ENCODE assay signal across 24 cellular contexts in genomic region chr1:160642281-160642644, GRCh38. TPM values are rescaled to one million over a fixed set of nuclear protein-coding genes. Genes with fewer than 3 reads are reported as not detected.
DNase-seq lines count a peak whose midpoint lies in the region; ATAC-seq, FAIRE-seq and TF ChIP-seq lines count a peak whose summit lies in the region.
"Had no signal": no experiment of that assay in that cellular context is flagged by ENCODE, and none has a peak within 500 bp of the region (broad histone marks: within the 10 kb centered on the region; RNA-seq: fewer than 3 reads in every experiment).

No MANE protein-coding gene starts in this region.

- BruUV-seq in MCF 10A (replicated peaks; lab: Mats Ljungman, UMichigan): no TSS peak

- peak overlapping the region; percentile 87 for H3K4me3 Mint-ChIP-seq in natural killer cell treated with Interleukin-12 subunit alpha and Interleukin-12 subunit beta and Interleukin-15 and Interleukin-18, amount 100 ng/mL, for 72 hours
- H3K4me3 Mint-ChIP-seq in natural killer cell (no peak overlapping the region), IgD-negative memory B cell (peak overlapping the region in 3 of 4 donors; percentile 70 to 89 (median 88)), MCF 10A (ENCODE audit: unreplicated experiment) (no peak overlapping the region)
- H3K4me3 Mint-ChIP-seq in activated naive CD8-positive, alpha-beta T cell treated with anti-CD3 and anti-CD28 coated beads, Interleukin-2, amount 10 ng/mL, durations not matched to agents 7 days and 5 days: peak overlapping the region; percentile 96
- H3K4me3 Mint-ChIP-seq in stimulated activated naive CD8-positive, alpha-beta T cell treated with anti-CD3 and anti-CD28 coated beads, Interleukin-15, amount 100 ng/mL, for 72 hours: peak overlapping the region; percentile 91 to 93
- H3K4me3 Mint-ChIP-seq: nephron had no signal

- H3K27me3 Mint-ChIP-seq in natural killer cell treated with Interleukin-12 subunit alpha and Interleukin-12 subunit beta and Interleukin-15 and Interleukin-18, amount 100 ng/mL, for 72 hours: no peaks in the 10 kb centered on the region
- H3K27me3 Mint-ChIP-seq in natural killer cell (ENCODE audit: low read depth in 2 of 2) (peaks cover 9 to 24% of the 10 kb centered on the region in 2 donors), IgD-negative memory B cell (no peaks in the 10 kb centered on the region), MCF 10A (ENCODE audit: insufficient read depth, unreplicated experiment) (no peaks in the 10 kb centered on the region)
- no peaks in the 10 kb centered on the region for H3K27me3 Mint-ChIP-seq in activated naive CD8-positive, alpha-beta T cell treated with anti-CD3 and anti-CD28 coated beads, Interleukin-2, amount 10 ng/mL, durations not matched to agents 7 days and 5 days
- no peaks in the 10 kb centered on the region for H3K27me3 Mint-ChIP-seq in stimulated activated naive CD8-positive, alpha-beta T cell treated with anti-CD3 and anti-CD28 coated beads, Interleukin-15, amount 100 ng/mL, for 72 hours

- FAIRE-seq in urothelium cell line (lab: Jason Lieb, UNC): no peak
- FAIRE-seq: colon, D721Med, G401.6, keratinocyte had no signal

- POLR2A ChIA-PET in activated naive CD8-positive, alpha-beta T cell treated with anti-CD3 and anti-CD28 coated beads, Interleukin-2, amount 10 ng/mL, durations not matched to agents 7 days and 5 days (lab: Charles Lee): interaction anchor here (1.0 to 1.5 kb wide), 4 partner anchors 10 to 32 kb away, joined by 3 to 5 read pairs (median 4); no protein-coding TSS in a partner anchor
- POLR2A ChIA-PET in MCF 10A (lab: Yijun Ruan, JAX): no interaction called here

- intact Hi-C loops in natural killer cell (cut with micrococcal nuclease) (no loop called here), MCF 10A (cut with micrococcal nuclease) (no loop called here)

- peaks cover 21% of the 10 kb centered on the region for H3K36me3 Mint-ChIP-seq in natural killer cell treated with Interleukin-12 subunit alpha and Interleukin-12 subunit beta and Interleukin-15 and Interleukin-18, amount 100 ng/mL, for 72 hours
- H3K36me3 Mint-ChIP-seq in natural killer cell (no peaks in the 10 kb centered on the region), IgD-negative memory B cell (peaks cover 2% of the 10 kb centered on the region), MCF 10A (ENCODE audit: insufficient read depth, unreplicated experiment) (no peaks in the 10 kb centered on the region)
- H3K36me3 Mint-ChIP-seq in activated naive CD8-positive, alpha-beta T cell treated with anti-CD3 and anti-CD28 coated beads, Interleukin-2, amount 10 ng/mL, durations not matched to agents 7 days and 5 days: peaks cover 33% of the 10 kb centered on the region

- no peak for TF ChIP-seq CTCF in natural killer cell (IDR thresholded peaks at IDR 0.05)
- TF ChIP-seq CTCF in MCF 10A (IDR thresholded peaks at IDR 0.05; ENCODE audit: unreplicated experiment): no peak

- H3K4me1 Mint-ChIP-seq in natural killer cell treated with Interleukin-12 subunit alpha and Interleukin-12 subunit beta and Interleukin-15 and Interleukin-18, amount 100 ng/mL, for 72 hours (ENCODE audit: low read depth in 2 of 2): peaks cover 69 to 76% of the 10 kb centered on the region in 2 donors
- H3K4me1 Mint-ChIP-seq in natural killer cell (peaks cover 48 to 55% of the 10 kb centered on the region in 2 donors), IgD-negative memory B cell (peaks cover 76 to 83% (median 81%) of the 10 kb centered on the region in 3 donors), MCF 10A (ENCODE audit: insufficient read depth, unreplicated experiment) (no peaks in the 10 kb centered on the region)
- peaks cover 76% of the 10 kb centered on the region for H3K4me1 Mint-ChIP-seq in activated naive CD8-positive, alpha-beta T cell treated with anti-CD3 and anti-CD28 coated beads, Interleukin-2, amount 10 ng/mL, durations not matched to agents 7 days and 5 days
- peaks cover 79% of the 10 kb centered on the region for H3K4me1 Mint-ChIP-seq in stimulated activated naive CD8-positive, alpha-beta T cell treated with anti-CD3 and anti-CD28 coated beads, Interleukin-15, amount 100 ng/mL, for 72 hours

- peak overlapping the region; percentile 83 to 95 for H3K27ac Mint-ChIP-seq in natural killer cell treated with Interleukin-12 subunit alpha and Interleukin-12 subunit beta and Interleukin-15 and Interleukin-18, amount 100 ng/mL, for 72 hours
- no peak overlapping the region for H3K27ac Mint-ChIP-seq in natural killer cell
- peak overlapping the region; percentile 83 to 97 (median 94) for H3K27ac Mint-ChIP-seq in IgD-negative memory B cell
- H3K27ac Mint-ChIP-seq in activated naive CD8-positive, alpha-beta T cell treated with anti-CD3 and anti-CD28 coated beads, Interleukin-2, amount 10 ng/mL, durations not matched to agents 7 days and 5 days: peak overlapping the region; percentile 91
- H3K27ac Mint-ChIP-seq in stimulated activated naive CD8-positive, alpha-beta T cell treated with anti-CD3 and anti-CD28 coated beads, Interleukin-15, amount 100 ng/mL, for 72 hours: peak overlapping the region; percentile 0 to 97
- H3K27ac Mint-ChIP-seq in MCF 10A (ENCODE audit: low read depth, unreplicated experiment): no peak overlapping the region
- H3K27ac Mint-ChIP-seq: nephron had no signal

- no peak for ATAC-seq in natural killer cell treated with Interleukin-12 subunit alpha and Interleukin-12 subunit beta and Interleukin-15 and Interleukin-18, amount 100 ng/mL, for 72 hours
- no peak for ATAC-seq in natural killer cell
- no peak for ATAC-seq in activated naive CD8-positive, alpha-beta T cell treated with anti-CD3 and anti-CD28 coated beads, Interleukin-2, amount 10 ng/mL, durations not matched to agents 7 days and 5 days (ENCODE audit: low read depth)
- no peak for ATAC-seq in stimulated activated naive CD8-positive, alpha-beta T cell treated with anti-CD3 and anti-CD28 coated beads, Interleukin-15, amount 100 ng/mL, for 72 hours
- no peak for ATAC-seq in GM21737 (IDR thresholded peaks at IDR 0.05; ENCODE audit: unreplicated experiment)

- DNase-seq in natural killer cell treated with Interleukin-12 subunit alpha and Interleukin-12 subunit beta and Interleukin-15 and Interleukin-18, amount 100 ng/mL, for 72 hours (ENCODE audit: low spot score): no peak
- DNase-seq in natural killer cell (no peak), urothelium cell line (ENCODE audit: low spot score) (no peak), MCF 10A (ENCODE audit: unreplicated experiment) (no peak)
- no peak for DNase-seq in activated naive CD8-positive, alpha-beta T cell treated with anti-CD3 and anti-CD28 coated beads, Interleukin-2, amount 10 ng/mL, durations not matched to agents 7 days and 5 days
- no peak for DNase-seq in stimulated activated naive CD8-positive, alpha-beta T cell treated with anti-CD3 and anti-CD28 coated beads, Interleukin-15, amount 100 ng/mL, for 72 hours
- DNase-seq: hippocampal formation; NCI-H1105 treated with DMSO at 0.1 percent for 48 hours; NCI-H69; OCI-M1; SIG-M5; stimulated activated CD4-positive, alpha-beta T cell treated with anti-CD3 and anti-CD28 coated beads, Interleukin-4, amount 100 ng/mL, for 1 hour; T1000 had no signal

- CTCF ChIA-PET in MCF 10A (lab: Yijun Ruan, JAX): interaction anchor here (0.7 kb wide), 1 partner anchor 34 kb away, joined by 4 read pairs; no protein-coding TSS in a partner anchor

- peaks cover 5% of the 10 kb centered on the region for H3K9me3 Mint-ChIP-seq in natural killer cell treated with Interleukin-12 subunit alpha and Interleukin-12 subunit beta and Interleukin-15 and Interleukin-18, amount 100 ng/mL, for 72 hours
- H3K9me3 Mint-ChIP-seq in natural killer cell (no peaks in the 10 kb centered on the region), IgD-negative memory B cell (no peaks in the 10 kb centered on the region), MCF 10A (ENCODE audit: unreplicated experiment) (no peaks in the 10 kb centered on the region)
- H3K9me3 Mint-ChIP-seq in activated naive CD8-positive, alpha-beta T cell treated with anti-CD3 and anti-CD28 coated beads, Interleukin-2, amount 10 ng/mL, durations not matched to agents 7 days and 5 days: no peaks in the 10 kb centered on the region
- H3K9me3 Mint-ChIP-seq in stimulated activated naive CD8-positive, alpha-beta T cell treated with anti-CD3 and anti-CD28 coated beads, Interleukin-15, amount 100 ng/mL, for 72 hours: no peaks in the 10 kb centered on the region
- H3K9me3 Mint-ChIP-seq: nephron had no signal

RNA-seq across cellular contexts. Expression of gene SLAMF1, which starts 4.6 kb away (rescaled TPM):
- 10 to 100 TPM; 52.1 to 86.2 TPM for total RNA-seq in natural killer cell treated with Interleukin-12 subunit alpha and Interleukin-12 subunit beta and Interleukin-15 and Interleukin-18, amount 100 ng/mL, for 72 hours
- total RNA-seq in natural killer cell: 1 to 10 TPM; 1.1 to 3.5 (median 2.1) TPM
- 17.2 TPM for polyA plus RNA-seq in IgD-negative memory B cell
- total RNA-seq in activated naive CD8-positive, alpha-beta T cell treated with anti-CD3 and anti-CD28 coated beads, Interleukin-2, amount 10 ng/mL, durations not matched to agents 7 days and 5 days: 10 to 100 TPM; 41.3 to 42.6 TPM
- total RNA-seq in MCF 10A (2022): not detected in 2 replicates
- total RNA-seq: LHCN-M2, lung microvascular endothelial cell, skeletal muscle tissue, suprapubic skin had no signal
- polyA plus RNA-seq: keratinocyte had no signal

Comparison
In these comparisons a context has a peak if more than half of its experiments do, and no peak if none do; other contexts are left out.
1. H3K27ac Mint-ChIP-seq: peak in natural killer cell treated with Interleukin-12 subunit alpha and Interleukin-12 subunit beta and Interleukin-15 and Interleukin-18, amount 100 ng/mL, for 72 hours (2 of 2), IgD-negative memory B cell (3 of 3), activated naive CD8-positive, alpha-beta T cell treated with anti-CD3 and anti-CD28 coated beads, Interleukin-2, amount 10 ng/mL, durations not matched to agents 7 days and 5 days (single experiment) and stimulated activated naive CD8-positive, alpha-beta T cell treated with anti-CD3 and anti-CD28 coated beads, Interleukin-15, amount 100 ng/mL, for 72 hours (2 of 2); none in natural killer cell (0 of 2) and MCF 10A (single experiment).
2. H3K4me3 Mint-ChIP-seq: peak in natural killer cell treated with Interleukin-12 subunit alpha and Interleukin-12 subunit beta and Interleukin-15 and Interleukin-18, amount 100 ng/mL, for 72 hours (single experiment), IgD-negative memory B cell (3 of 4), activated naive CD8-positive, alpha-beta T cell treated with anti-CD3 and anti-CD28 coated beads, Interleukin-2, amount 10 ng/mL, durations not matched to agents 7 days and 5 days (single experiment) and stimulated activated naive CD8-positive, alpha-beta T cell treated with anti-CD3 and anti-CD28 coated beads, Interleukin-15, amount 100 ng/mL, for 72 hours (2 of 2); none in natural killer cell (single experiment) and MCF 10A (single experiment).
3. RNA of gene SLAMF1, which starts 4.6 kb away (total RNA-seq): 52.1 to 86.2 TPM in natural killer cell treated with Interleukin-12 subunit alpha and Interleukin-12 subunit beta and Interleukin-15 and Interleukin-18, amount 100 ng/mL, for 72 hours and 41.3 to 42.6 TPM in activated naive CD8-positive, alpha-beta T cell treated with anti-CD3 and anti-CD28 coated beads, Interleukin-2, amount 10 ng/mL, durations not matched to agents 7 days and 5 days; 1.1 to 3.5 TPM in natural killer cell and not detected in MCF 10A; every median in the first group is over 4 times any median in the second.